ENCODE assay signal across 25 cellular contexts in the genomic region with DNA sequence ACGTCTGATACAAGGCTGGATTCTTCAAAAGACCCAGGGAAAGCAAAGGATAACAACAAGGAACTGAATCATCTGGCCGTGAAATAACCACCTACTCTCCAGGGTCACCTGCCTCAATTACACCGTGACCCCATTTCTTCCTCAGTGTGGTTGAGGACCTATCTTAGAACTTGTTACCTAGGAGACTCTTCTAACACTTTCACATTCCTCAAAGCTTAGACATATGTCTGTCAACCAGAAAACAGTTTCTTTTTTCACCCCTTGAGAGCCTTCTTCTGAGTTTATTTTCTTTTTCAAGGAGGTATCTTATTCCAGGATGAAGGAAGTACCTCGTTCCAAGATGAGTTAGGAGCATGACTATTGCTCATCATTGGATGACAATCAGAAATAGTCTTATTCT.
A peak's percentile ranks its signal among the peaks of the same experiment; 100 is the strongest.
DNase-seq lines count a peak whose midpoint lies in the region; ATAC-seq and TF ChIP-seq lines count a peak whose summit lies in the region.
"Had no signal": no experiment of that assay in that cellular context is flagged by ENCODE, and none has a peak within 500 bp of the region (broad histone marks: within the 10 kb centered on the region; RNA-seq: fewer than 3 reads in every experiment).

No MANE protein-coding gene starts in this region.

- no peaks in the 10 kb centered on the region for H3K9me3 Mint-ChIP-seq in HFFc6
- H3K9me3 Mint-ChIP-seq in activated CD8-positive, alpha-beta memory T cell treated with anti-CD3 and anti-CD28 coated beads, Interleukin-2, amount 10 ng/mL, durations not matched to agents 7 days and 5 days (ENCODE audit: low read depth): no peaks in the 10 kb centered on the region

- H3K27ac Mint-ChIP-seq in HFFc6: peak overlapping the region; percentile 40
- H3K27ac Mint-ChIP-seq in activated CD8-positive, alpha-beta memory T cell treated with anti-CD3 and anti-CD28 coated beads, Interleukin-2, amount 10 ng/mL, durations not matched to agents 7 days and 5 days: no peak overlapping the region
- H3K27ac Mint-ChIP-seq: CD14-positive monocyte; natural killer cell treated with Interleukin-12 subunit alpha and Interleukin-12 subunit beta and Interleukin-15 and Interleukin-18, amount 100 ng/mL, for 72 hours had no signal

- peaks cover 23% of the 10 kb centered on the region for H3K36me3 Mint-ChIP-seq in HFFc6 (ENCODE audit: low read depth)
- H3K36me3 Mint-ChIP-seq in activated CD8-positive, alpha-beta memory T cell treated with anti-CD3 and anti-CD28 coated beads, Interleukin-2, amount 10 ng/mL, durations not matched to agents 7 days and 5 days: no peaks in the 10 kb centered on the region
- H3K36me3 Mint-ChIP-seq: natural killer cell treated with Interleukin-12 subunit alpha and Interleukin-12 subunit beta and Interleukin-15 and Interleukin-18, amount 100 ng/mL, for 72 hours had no signal

- in situ Hi-C loops in ACHN (cut with HindIII; ENCODE audit: low pct_ligation_motif_present, low pct_unique_long_range_greater_than_20kb, low sequenced_read_pairs): loop anchor here (25.0 kb wide), 1 partner anchor 150 kb away; no protein-coding TSS in a partner anchor

- H3K4me1 Mint-ChIP-seq in HFFc6 (ENCODE audit: low read depth): peaks cover 25% of the 10 kb centered on the region
- H3K4me1 Mint-ChIP-seq in activated CD8-positive, alpha-beta memory T cell treated with anti-CD3 and anti-CD28 coated beads, Interleukin-2, amount 10 ng/mL, durations not matched to agents 7 days and 5 days: no peaks in the 10 kb centered on the region
- H3K4me1 Mint-ChIP-seq: CD14-positive monocyte had no signal

- DNase-seq in ACHN (peak; percentile 49), HFFc6 (no peak), RPMI7951 (ENCODE audit: low read depth) (peak; percentile 63), kidney glomerular epithelial cell (lab: John Stamatoyannopoulos, UW) (peak; percentile 95)
- DNase-seq in effector CD8-positive, alpha-beta T cell (lab: John Stamatoyannopoulos, UW): no peak
- no peak for DNase-seq in activated CD8-positive, alpha-beta memory T cell treated with anti-CD3 and anti-CD28 coated beads, Interleukin-2, amount 10 ng/mL, durations not matched to agents 7 days and 5 days
- DNase-seq: activated CD4-positive, alpha-beta T cell treated with anti-CD3 and anti-CD28 coated beads, Interleukin-2, amount 50 U/mL, for 1 hour; activated CD8-positive, alpha-beta memory T cell treated with anti-CD3 and anti-CD28 coated beads, Interleukin-2, amount 50 U/mL, for 4 hours; activated gamma-delta T cell; central memory CD4-positive, alpha-beta T cell; GF-D8; left cardiac atrium; midbrain; NCI-H1436; NCI-H526 treated with DMSO at 0.1 percent for 48 hours; posterior cingulate gyrus; SJCRH30; small intestine; stimulated activated naive CD4-positive, alpha-beta T cell treated with Interleukin-2 at 50 U/mL for 16 hours had no signal

- ATAC-seq in GM18519 (IDR thresholded peaks at IDR 0.05; ENCODE audit: low FRiP score, unreplicated experiment) (no peak), HG02840 (IDR thresholded peaks at IDR 0.05; ENCODE audit: low FRiP score, unreplicated experiment) (no peak)
- no peak for ATAC-seq in activated CD8-positive, alpha-beta memory T cell treated with anti-CD3 and anti-CD28 coated beads, Interleukin-2, amount 10 ng/mL, durations not matched to agents 7 days and 5 days
- ATAC-seq: esophagus mucosa; gastroesophageal sphincter; left cardiac atrium; natural killer cell treated with Interleukin-12 subunit alpha and Interleukin-12 subunit beta and Interleukin-15 and Interleukin-18, amount 100 ng/mL, for 72 hours had no signal

- CTCF ChIA-PET in activated CD8-positive, alpha-beta memory T cell treated with anti-CD3 and anti-CD28 coated beads, Interleukin-2, amount 10 ng/mL, durations not matched to agents 7 days and 5 days (lab: Charles Lee): no interaction called here

- H3K4me3 Mint-ChIP-seq in HFFc6: no peak overlapping the region; the same call in 1 of the 2 replicates
- H3K4me3 Mint-ChIP-seq in activated CD8-positive, alpha-beta memory T cell treated with anti-CD3 and anti-CD28 coated beads, Interleukin-2, amount 10 ng/mL, durations not matched to agents 7 days and 5 days: no peak overlapping the region
- H3K4me3 Mint-ChIP-seq: CD14-positive monocyte; natural killer cell treated with Interleukin-12 subunit alpha and Interleukin-12 subunit beta and Interleukin-15 and Interleukin-18, amount 100 ng/mL, for 72 hours had no signal

- H3K27me3 Mint-ChIP-seq in HFFc6 (ENCODE audit: insufficient read depth): no peaks in the 10 kb centered on the region; the same call in 1 of the 2 replicates
- H3K27me3 Mint-ChIP-seq in activated CD8-positive, alpha-beta memory T cell treated with anti-CD3 and anti-CD28 coated beads, Interleukin-2, amount 10 ng/mL, durations not matched to agents 7 days and 5 days: no peaks in the 10 kb centered on the region
- H3K27me3 Mint-ChIP-seq: natural killer cell treated with Interleukin-12 subunit alpha and Interleukin-12 subunit beta and Interleukin-15 and Interleukin-18, amount 100 ng/mL, for 72 hours had no signal

- TF ChIP-seq CTCF in HFFc6 (IDR thresholded peaks at IDR 0.05): no peak

Comparison
In these comparisons a context has a peak if more than half of its experiments do, and no peak if none do; other contexts are left out.
1. DNase-seq: peak in ACHN (single experiment), RPMI7951 (single experiment) and kidney glomerular epithelial cell (single experiment); none in HFFc6 (single experiment), effector CD8-positive, alpha-beta T cell (single experiment) and activated CD8-positive, alpha-beta memory T cell treated with anti-CD3 and anti-CD28 coated beads, Interleukin-2, amount 10 ng/mL, durations not matched to agents 7 days and 5 days (single experiment).